Comparison of ENCODE assay signal across 16 cellular contexts in genomic region chr10:110068780-110069179, GRCh38.
DNase-seq lines count a peak whose midpoint lies in the region; ATAC-seq and TF ChIP-seq lines count a peak whose summit lies in the region.
"Had no signal": no experiment of that assay in that cellular context is flagged by ENCODE, and none has a peak within 500 bp of the region (broad histone marks: within the 10 kb centered on the region; RNA-seq: fewer than 3 reads in every experiment).

No MANE protein-coding gene starts in this region.

- H3K27ac Mint-ChIP-seq in activated naive CD4-positive, alpha-beta T cell treated with anti-CD3 and anti-CD28 coated beads, Interleukin-2, amount 10 ng/mL, durations not matched to agents 7 days and 5 days: peak overlapping the region; percentile 94
- peak overlapping the region; percentile 98 for H3K27ac Mint-ChIP-seq in T-helper 17 cell

- TF ChIP-seq POLR2A in tibial nerve (IDR thresholded peaks at IDR 0.05): no peak

- H3K27me3 ChIP-seq in left ventricle myocardium inferior (ENCODE audit: low read depth) (no peaks in the 10 kb centered on the region), tibial nerve (no peaks in the 10 kb centered on the region)

- CTCF ChIA-PET in activated naive CD4-positive, alpha-beta T cell treated with anti-CD3 and anti-CD28 coated beads, Interleukin-2, amount 10 ng/mL, durations not matched to agents 7 days and 5 days (lab: Charles Lee): interaction anchor here (1.2 to 1.8 kb wide), 3 partner anchors 8 to 185 kb away, joined by 4 to 12 read pairs (median 6); no protein-coding TSS in a partner anchor

- H3K27ac ChIP-seq in left ventricle myocardium inferior (replicated peaks): peak overlapping the region; percentile 91
- H3K27ac ChIP-seq in tibial nerve: peak overlapping the region; percentile 62 to 94 (median 81)
- H3K27ac ChIP-seq: VCaP had no signal

- H3K4me1 Mint-ChIP-seq in activated naive CD4-positive, alpha-beta T cell treated with anti-CD3 and anti-CD28 coated beads, Interleukin-2, amount 10 ng/mL, durations not matched to agents 7 days and 5 days: peaks cover 95% of the 10 kb centered on the region
- peaks cover 59% of the 10 kb centered on the region for H3K4me1 Mint-ChIP-seq in T-helper 17 cell

- H3K9me3 Mint-ChIP-seq in activated naive CD4-positive, alpha-beta T cell treated with anti-CD3 and anti-CD28 coated beads, Interleukin-2, amount 10 ng/mL, durations not matched to agents 7 days and 5 days: no peaks in the 10 kb centered on the region
- H3K9me3 Mint-ChIP-seq: H9, nephron had no signal

- H3K4me1 ChIP-seq in left ventricle myocardium inferior (peaks cover 99% of the 10 kb centered on the region), tibial nerve (peaks cover 0 to 95% (median 49%) of the 10 kb centered on the region in 4 donors)

- H3K9me3 ChIP-seq in T-helper 17 cell (ENCODE audit: control insufficient read depth, low read length, poor library complexity, severe bottlenecking): no peaks in the 10 kb centered on the region
- no peaks in the 10 kb centered on the region for H3K9me3 ChIP-seq in left ventricle myocardium inferior (replicated peaks)
- H3K9me3 ChIP-seq in tibial nerve: no peaks in the 10 kb centered on the region

- ATAC-seq in T-helper 17 cell (no peak), HG03432 (IDR thresholded peaks at IDR 0.05; ENCODE audit: unreplicated experiment) (no peak)

- in situ Hi-C loops in GM13976 (cut with MboI; ENCODE audit: low sequenced_read_pairs, unreplicated experiment): no loop called here

- TF ChIP-seq CTCF in left ventricle myocardium inferior (IDR thresholded peaks at IDR 0.05; ENCODE audit: borderline replicate concordance) (no peak), tibial nerve (IDR thresholded peaks at IDR 0.05) (no peak), GM13976 (IDR thresholded peaks at IDR 0.05; ENCODE audit: borderline replicate concordance, control extremely low read depth, extremely low read depth, insufficient read depth, missing control alignments) (no peak)

- H3K36me3 Mint-ChIP-seq in activated naive CD4-positive, alpha-beta T cell treated with anti-CD3 and anti-CD28 coated beads, Interleukin-2, amount 10 ng/mL, durations not matched to agents 7 days and 5 days: peaks cover 33% of the 10 kb centered on the region
- H3K36me3 Mint-ChIP-seq in T-helper 17 cell (ENCODE audit: low read depth): peaks cover 5% of the 10 kb centered on the region

- H3K4me3 ChIP-seq in left ventricle myocardium inferior: no peak overlapping the region
- H3K4me3 ChIP-seq in tibial nerve: no peak overlapping the region

- H3K4me3 Mint-ChIP-seq in activated naive CD4-positive, alpha-beta T cell treated with anti-CD3 and anti-CD28 coated beads, Interleukin-2, amount 10 ng/mL, durations not matched to agents 7 days and 5 days: peak overlapping the region; percentile 64
- H3K4me3 Mint-ChIP-seq in T-helper 17 cell: peak overlapping the region; percentile 87
- H3K4me3 Mint-ChIP-seq: H9, nephron had no signal

- intact Hi-C loops in left ventricle myocardium inferior (cut with micrococcal nuclease): no loop called here

- H3K36me3 ChIP-seq in left ventricle myocardium inferior (no peaks in the 10 kb centered on the region), tibial nerve (no peaks in the 10 kb centered on the region)

- 79 to 81% methylated on average over 7 of the region's 7 CpGs for WGBS in tibial nerve, 2 donors

- DNase-seq in activated naive CD4-positive, alpha-beta T cell treated with anti-CD3 and anti-CD28 coated beads, Interleukin-2, amount 10 ng/mL, durations not matched to agents 7 days and 5 days: no peak
- no peak for DNase-seq in activated naive CD4-positive, alpha-beta T cell (lab: John Stamatoyannopoulos, UW)
- DNase-seq in T-helper 17 cell (no peak), left ventricle myocardium inferior (no peak), tibial nerve (ENCODE audit: low spot score in 2 of 2) (no peak), GM13976 (ENCODE audit: low spot score) (no peak), GDM1 (lab: John Stamatoyannopoulos, UW) (no peak)
- DNase-seq: activated effector memory CD4-positive, alpha-beta T cell treated with anti-CD3 and anti-CD28 coated beads, Interleukin-2, amount 50 U/mL, for 16 hours; cortex of kidney; foreskin fibroblast; H9; NCI-H1092; SIG-M5 had no signal

- no peaks in the 10 kb centered on the region for H3K27me3 Mint-ChIP-seq in activated naive CD4-positive, alpha-beta T cell treated with anti-CD3 and anti-CD28 coated beads, Interleukin-2, amount 10 ng/mL, durations not matched to agents 7 days and 5 days
- no peaks in the 10 kb centered on the region for H3K27me3 Mint-ChIP-seq in T-helper 17 cell

- no peak for TF ChIP-seq EP300 in tibial nerve (IDR thresholded peaks at IDR 0.05)
